ENCODE assay signal across 14 cellular contexts in genomic region chr11:63909621-63910506, GRCh38. TPM values are rescaled to one million over a fixed set of nuclear protein-coding genes. Genes with fewer than 3 reads are reported as not detected.
DNase-seq lines count a peak whose midpoint lies in the region; ATAC-seq and TF ChIP-seq lines count a peak whose summit lies in the region.
"Had no signal": no experiment of that assay in that cellular context is flagged by ENCODE, and none has a peak within 500 bp of the region (broad histone marks: within the 10 kb centered on the region; RNA-seq: fewer than 3 reads in every experiment).

No MANE protein-coding gene starts in this region.

- H3K27ac ChIP-seq in HEK293 (ENCODE audit: extremely low read depth, low read depth, low read length) (0 out of 2 replicates have a peak overlapping the region, but pooled peaks have one; percentile 24), right cardiac atrium (ENCODE audit: low read length) (no peak overlapping the region)

- H3K4me1 Mint-ChIP-seq in naive thymus-derived CD8-positive, alpha-beta T cell = peaks cover 0 to 12% (median 5%) of the 10 kb centered on the region in 4 donors

- H3K27ac Mint-ChIP-seq in naive thymus-derived CD8-positive, alpha-beta T cell = peak overlapping the region in 4 of 10 donors; percentile 25 to 72 (median 36)

- no peak overlapping the region for H3K4me3 ChIP-seq in HEK293 (ENCODE audit: low read depth, low read length)
- H3K4me3 ChIP-seq in right cardiac atrium (ENCODE audit: low read length) = no peak overlapping the region

- no peaks in the 10 kb centered on the region for H3K9me3 ChIP-seq in HEK293 (ENCODE audit: control insufficient read depth, insufficient read depth, low read depth, low read length)
- H3K9me3 ChIP-seq in right cardiac atrium (ENCODE audit: control insufficient read depth, low read length) = no peaks in the 10 kb centered on the region

- peaks cover 0 to 46% of the 10 kb centered on the region in 2 experiments; a peak in 1 of 3 replicates for H3K36me3 ChIP-seq in HEK293 (ENCODE audit: control insufficient read depth in 2 of 2, insufficient read depth in 1 of 2, low read length in 2 of 2)

- H3K4me1 ChIP-seq in HEK293 (ENCODE audit: control insufficient read depth, insufficient read depth, low read length) = no peaks in the 10 kb centered on the region
- H3K4me1 ChIP-seq in right cardiac atrium (ENCODE audit: control insufficient read depth, insufficient read depth, low read length) = no peaks in the 10 kb centered on the region

- TF ChIP-seq CTCF in HEK293 (tag by site-specific recombination; IDR thresholded peaks at IDR 0.05) = no peak

- no peaks in the 10 kb centered on the region for H3K27me3 Mint-ChIP-seq in naive thymus-derived CD8-positive, alpha-beta T cell

- H3K9me3 Mint-ChIP-seq in naive thymus-derived CD8-positive, alpha-beta T cell = no peaks in the 10 kb centered on the region

- H3K36me3 Mint-ChIP-seq in naive thymus-derived CD8-positive, alpha-beta T cell = peaks cover 0 to 38% (median 2%) of the 10 kb centered on the region in 3 donors

- WGBS in right cardiac atrium = 61% methylated on average over 23 of the region's 23 CpGs

- H3K27me3 ChIP-seq in right cardiac atrium (ENCODE audit: control insufficient read depth, insufficient read depth) = no peaks in the 10 kb centered on the region

- H3K4me3 Mint-ChIP-seq in naive thymus-derived CD8-positive, alpha-beta T cell = peak overlapping the region in 1 of 10 donors; percentile 28

- intact Hi-C loops in right cardiac atrium (cut with DNase I) = no loop called here
- intact Hi-C loops in sciatic nerve (cut with DNase I) = no loop called here

- CTCF ChIA-PET in HEK293 (lab: Yijun Ruan, JAX) = interaction anchor here (1.7 kb wide), 1 partner anchor 73 kb away, joined by 5 read pairs; no protein-coding TSS in a partner anchor

- peak; percentile 40; the same call in 1 of the 3 replicates for ATAC-seq in SK-N-SH treated with all-trans-retinoic acid at 6 μM for 48 hours
- ATAC-seq in right cardiac atrium = peak; percentile 2 to 6
- ATAC-seq in sciatic nerve = peak; percentile 11
- no peak for ATAC-seq in GM21786 (IDR thresholded peaks at IDR 0.05; ENCODE audit: unreplicated experiment)
- ATAC-seq in HG03439 (IDR thresholded peaks at IDR 0.05; ENCODE audit: unreplicated experiment) = no peak
- no peak for ATAC-seq in naive thymus-derived CD8-positive, alpha-beta T cell

- POLR2A ChIA-PET in HEK293 (lab: Yijun Ruan, JAX) = interaction anchor here (0.6 to 1.8 kb wide), 2 partner anchors 71 to 103 kb away, joined by 3 to 8 read pairs; partner anchors contain the start of gene MARK2
- POLR2A ChIA-PET in naive thymus-derived CD8-positive, alpha-beta T cell (lab: Charles Lee) = interaction anchor here (0.5 to 1.2 kb wide), 2 partner anchors 71 to 1272 kb away, joined by 3 read pairs; partner anchors contain the start of gene MARK2

- DNase-seq in right cardiac atrium (no peak), sciatic nerve (ENCODE audit: low spot score) (no peak), COLO829 (ENCODE audit: low spot score) (no peak)
- no peak for DNase-seq in naive thymus-derived CD8-positive, alpha-beta T cell
- DNase-seq: COR-L47; GOT3; NCI-H1436; OCI-M1; stimulated activated CD4-positive, alpha-beta T cell treated with anti-CD3 and anti-CD28 coated beads, Interleukin-4, amount 100 ng/mL, for 4 hours; T-helper 9 cell had no signal

TF ChIP-seq in HEK293, 187 proteins besides CTCF, POLR2A, EP300 and RAD21:
- peak; percentile 47 for TF ChIP-seq SP2 (tag by site-specific recombination; IDR thresholded peaks at IDR 0.05)
- no peak for TF ChIP-seq ZNF394 (tag by site-specific recombination; IDR thresholded peaks at IDR 0.05; ENCODE audit: borderline replicate concordance)
- 0 out of 2 replicates have a peak, but pooled peaks have one; percentile 31 for TF ChIP-seq ZXDB (tag by site-specific recombination; IDR thresholded peaks at IDR 0.05)

TF ChIP-seq in SK-N-SH treated with all-trans-retinoic acid at 6 μM for 48 hours, 23 proteins besides CTCF, POLR2A, EP300 and RAD21:
- TF ChIP-seq ZNF70 (CRISPR knock-in tag; IDR thresholded peaks at IDR 0.05) (peak; percentile 9; the same call in 1 of the 2 replicates), PPARA (CRISPR knock-in tag; IDR thresholded peaks at IDR 0.05; ENCODE audit: borderline replicate concordance) (no peak)

RNA-seq across cellular contexts. Expression of gene RCOR2, which starts 7.1 kb away (rescaled TPM):
- total RNA-seq in right cardiac atrium (10 to 100 TPM in 1 of 4 donors, 1 to 10 TPM in 3; 1.6 to 10.1 (median 8.7) TPM), sciatic nerve (0.40 TPM)
- polyA plus RNA-seq in right cardiac atrium = 3.2 TPM
- not detected for total RNA-seq in naive thymus-derived CD8-positive, alpha-beta T cell
- under 1 TPM in 1 of 3 donors, not detected in 2; 0.14 TPM for polyA plus RNA-seq in naive thymus-derived CD8-positive, alpha-beta T cell

RNA-seq across cellular contexts. Expression of gene NAA40, which starts 28.9 kb away (rescaled TPM):
- 10 to 100 TPM; 27.4 to 47.6 (median 29.2) TPM for total RNA-seq in right cardiac atrium
- 20.1 TPM for polyA plus RNA-seq in right cardiac atrium
- 14.5 TPM for total RNA-seq in sciatic nerve
- total RNA-seq in naive thymus-derived CD8-positive, alpha-beta T cell = 10 to 100 TPM; 24.2 to 28.0 TPM
- 10 to 100 TPM in 2 of 3 donors, 1 to 10 TPM in 1; 6.2 to 14.6 (median 11.7) TPM for polyA plus RNA-seq in naive thymus-derived CD8-positive, alpha-beta T cell

Comparison
In these comparisons a context has a peak if more than half of its experiments do, and no peak if none do; other contexts are left out.
1. ATAC-seq: peak in SK-N-SH treated with all-trans-retinoic acid at 6 μM for 48 hours (single experiment), right cardiac atrium (2 of 2) and sciatic nerve (single experiment); none in GM21786 (single experiment), HG03439 (single experiment) and naive thymus-derived CD8-positive, alpha-beta T cell (0 of 2).